ENCODE assay signal across 9 cellular contexts in genomic region chr11:112016765-112017356, GRCh38. TPM values are rescaled to one million over a fixed set of nuclear protein-coding genes. Genes with fewer than 3 reads are reported as not detected.
A peak's percentile ranks its signal among the peaks of the same experiment; 100 is the strongest.
DNase-seq lines count a peak whose midpoint lies in the region; ATAC-seq and TF ChIP-seq lines count a peak whose summit lies in the region.
"Had no signal": no experiment of that assay in that cellular context is flagged by ENCODE, and none has a peak within 500 bp of the region (broad histone marks: within the 10 kb centered on the region; RNA-seq: fewer than 3 reads in every experiment).

No MANE protein-coding gene starts in this region.

- H3K4me1 ChIP-seq in PC-9 (replicated peaks; ENCODE audit: insufficient read depth): peaks cover 35% of the 10 kb centered on the region
- peaks cover 0 to 36% (median 7%) of the 10 kb centered on the region in 4 donors for H3K4me1 ChIP-seq in right lobe of liver

- no peaks in the 10 kb centered on the region for H3K9me2 ChIP-seq in PC-9 (ENCODE audit: insufficient read depth)

- no TSS peak for BruUV-seq in PC-9 (replicated peaks; lab: Mats Ljungman, UMichigan)

- no peaks in the 10 kb centered on the region for H3K27me3 ChIP-seq in PC-9 (ENCODE audit: insufficient read depth, low read depth)
- H3K27me3 ChIP-seq in right lobe of liver: no peaks in the 10 kb centered on the region
- H3K27me3 ChIP-seq in CD4-positive, alpha-beta T cell (ENCODE audit: control insufficient read depth, insufficient read depth, low read length): no peaks in the 10 kb centered on the region

- H3K4me3 ChIP-seq in PC-9 (no peak overlapping the region), right lobe of liver (no peak overlapping the region)

- H4K20me1 ChIP-seq in PC-9 (ENCODE audit: insufficient read depth): no peaks in the 10 kb centered on the region

- POLR2A ChIA-PET in PC-9 (lab: Charles Lee; ENCODE audit: unreplicated experiment): interaction anchor here (0.6 kb wide), 1 partner anchor 81 kb away, joined by 4 read pairs; no protein-coding TSS in a partner anchor
- POLR2A ChIA-PET in CD4-positive, alpha-beta T cell (lab: Charles Lee): no interaction called here

- peak overlapping the region; percentile 0; the same call in 1 of the 2 replicates for H3K4me2 ChIP-seq in PC-9

- H3K27ac Mint-ChIP-seq in CD4-positive, alpha-beta T cell: no peak overlapping the region

- WGBS in right lobe of liver (ENCODE audit: insufficient coverage, low coverage, low lambda C conversion rate, missing lambda C conversion rate): 20% methylated on average over 1 of the region's 1 CpG

- CTCF ChIA-PET in PC-9 (lab: Charles Lee): no interaction called here
- CTCF ChIA-PET in CD4-positive, alpha-beta T cell (lab: Charles Lee): no interaction called here

- no peak for TF ChIP-seq POLR2A in right lobe of liver (IDR thresholded peaks at IDR 0.05)

- no peaks in the 10 kb centered on the region for H3K9me3 Mint-ChIP-seq in CD4-positive, alpha-beta T cell

- H3K4me1 Mint-ChIP-seq in CD4-positive, alpha-beta T cell (ENCODE audit: low read depth): no peaks in the 10 kb centered on the region

- H2AFZ ChIP-seq in PC-9: no peak overlapping the region

- no peaks in the 10 kb centered on the region for H3K79me2 ChIP-seq in PC-9 (ENCODE audit: low read depth)

- no peak overlapping the region for H3K27ac ChIP-seq in PC-9
- peak overlapping the region; percentile 53 to 97 (median 73) for H3K27ac ChIP-seq in right lobe of liver
- no peak overlapping the region for H3K27ac ChIP-seq in CD4-positive, alpha-beta T cell (ENCODE audit: low read depth, low read length)

- TF ChIP-seq CTCF in PC-9 (conservative IDR thresholded peaks at IDR 0.05): no peak
- no peak for TF ChIP-seq CTCF in right lobe of liver (IDR thresholded peaks at IDR 0.05)
- no peak for TF ChIP-seq CTCF in CD4-positive, alpha-beta T cell (IDR thresholded peaks at IDR 0.05)

- intact Hi-C loops in PC-9 (cut with micrococcal nuclease; ENCODE audit: unreplicated experiment): no loop called here
- intact Hi-C loops in right lobe of liver (cut with DNase I): no loop called here
- intact Hi-C loops in CD4-positive, alpha-beta T cell (cut with DNase I, micrococcal nuclease): no loop called here

- ATAC-seq in GM18498 (IDR thresholded peaks at IDR 0.05; ENCODE audit: unreplicated experiment) (peak; percentile 66), HG02678 (IDR thresholded peaks at IDR 0.05; ENCODE audit: unreplicated experiment) (peak; percentile 48), right lobe of liver (peak; percentile 36 to 75 (median 52))
- no peak for ATAC-seq in stimulated activated naive CD8-positive, alpha-beta T cell treated with anti-CD3 and anti-CD28 coated beads, Interleukin-15, Interleukin-2, amounts not matched to agents 100 U/mL and 50 U/mL, for 24 hours
- no peak for ATAC-seq in CD4-positive, alpha-beta T cell (ENCODE audit: poor library complexity)

- no peaks in the 10 kb centered on the region for H3K36me3 Mint-ChIP-seq in CD4-positive, alpha-beta T cell (ENCODE audit: low read depth)

- H3K9me3 ChIP-seq in PC-9 (ENCODE audit: insufficient read depth, low read depth): no peaks in the 10 kb centered on the region
- no peaks in the 10 kb centered on the region for H3K9me3 ChIP-seq in right lobe of liver
- H3K9me3 ChIP-seq in CD4-positive, alpha-beta T cell (ENCODE audit: control insufficient read depth, low read length): no peaks in the 10 kb centered on the region

- no peak overlapping the region for H3K4me3 Mint-ChIP-seq in CD4-positive, alpha-beta T cell

- peaks cover 6% of the 10 kb centered on the region for H3K27me3 Mint-ChIP-seq in CD4-positive, alpha-beta T cell

- DNase-seq in PC-9 (peak in 1 of 2 experiments; percentile 69), right lobe of liver (no peak), CD1c-positive myeloid dendritic cell (ENCODE audit: extremely low spot score) (no peak), DMS53 (lab: John Stamatoyannopoulos, UW) (no peak)
- no peak for DNase-seq in stimulated activated naive CD8-positive, alpha-beta T cell treated with anti-CD3 and anti-CD28 coated beads, Interleukin-15, Interleukin-2, amounts not matched to agents 100 U/mL and 50 U/mL, for 24 hours
- no peak for DNase-seq in CD4-positive, alpha-beta T cell
- DNase-seq: activated CD4-positive, alpha-beta T cell treated with anti-CD3 and anti-CD28 coated beads for 48 hours had no signal

- H3K36me3 ChIP-seq in PC-9 (ENCODE audit: low read depth) (no peaks in the 10 kb centered on the region), right lobe of liver (peaks cover 0 to 8% (median 3%) of the 10 kb centered on the region in 4 donors)

- peaks cover 17% of the 10 kb centered on the region for H3F3A ChIP-seq in PC-9 (ENCODE audit: insufficient read depth, low read depth)

RNA-seq across cellular contexts. Expression of gene DLAT, which starts 8.3 kb away (rescaled TPM):
- total RNA-seq in PC-9 (2021) (27.8 and 44.9 TPM in 2 replicates), right lobe of liver (10 to 100 TPM; 10.8 to 37.4 (median 23.3) TPM)
- 10 to 100 TPM; 10.7 to 10.8 TPM for total RNA-seq in CD4-positive, alpha-beta T cell

RNA-seq across cellular contexts. Expression of gene PIH1D2, which starts 57.0 kb away (rescaled TPM):
- total RNA-seq in PC-9 (2021) (2.0 and 4.8 TPM in 2 replicates), right lobe of liver (under 1 TPM; 0.37 to 0.80 (median 0.37) TPM)
- not detected for total RNA-seq in CD4-positive, alpha-beta T cell

RNA-seq across cellular contexts. Expression of gene NKAPD1, which starts 57.2 kb away (rescaled TPM):
- total RNA-seq in PC-9 (2021) (16.5 and 17.6 TPM in 2 replicates), right lobe of liver (1 to 10 TPM; 4.7 to 7.7 (median 6.0) TPM)
- total RNA-seq in CD4-positive, alpha-beta T cell: 10 to 100 TPM; 14.8 to 16.0 TPM

Comparison
In these comparisons a context has a peak if more than half of its experiments do, and no peak if none do; other contexts are left out.
1. ATAC-seq: peak in GM18498 (single experiment), HG02678 (single experiment) and right lobe of liver (4 of 4); none in stimulated activated naive CD8-positive, alpha-beta T cell treated with anti-CD3 and anti-CD28 coated beads, Interleukin-15, Interleukin-2, amounts not matched to agents 100 U/mL and 50 U/mL, for 24 hours (single experiment) and CD4-positive, alpha-beta T cell (single experiment).
2. H3K27ac ChIP-seq: peak in right lobe of liver (3 of 3); none in PC-9 (single experiment) and CD4-positive, alpha-beta T cell (single experiment).